ENCODE assay signal across 8 cellular contexts in genomic region chr2:209334188-209335017, GRCh38.
DNase-seq lines count a peak whose midpoint lies in the region; ATAC-seq and TF ChIP-seq lines count a peak whose summit lies in the region.

No MANE protein-coding gene starts in this region.

- no peaks in the 10 kb centered on the region for H3K36me3 Mint-ChIP-seq in progenitor cell of endocrine pancreas (ENCODE audit: insufficient read depth)
- H3K36me3 Mint-ChIP-seq in effector memory CD8-positive, alpha-beta T cell (ENCODE audit: insufficient read depth): no peaks in the 10 kb centered on the region

- H3K9me3 Mint-ChIP-seq in progenitor cell of endocrine pancreas (ENCODE audit: low read depth): no peaks in the 10 kb centered on the region
- peaks cover 0 to 4% of the 10 kb centered on the region in 2 donors for H3K9me3 Mint-ChIP-seq in effector memory CD8-positive, alpha-beta T cell

- TF ChIP-seq CTCF in progenitor cell of endocrine pancreas (IDR thresholded peaks at IDR 0.05; ENCODE audit: unreplicated experiment): peak; percentile 94

- H3K27ac Mint-ChIP-seq in progenitor cell of endocrine pancreas: no peak overlapping the region
- H3K27ac Mint-ChIP-seq in effector memory CD8-positive, alpha-beta T cell: no peak overlapping the region

- peak; percentile 95 for ATAC-seq in GM21381 (IDR thresholded peaks at IDR 0.05; ENCODE audit: unreplicated experiment)
- ATAC-seq in HG03558 (IDR thresholded peaks at IDR 0.05; ENCODE audit: extremely low read depth, unreplicated experiment): peak; percentile 78
- ATAC-seq in effector memory CD8-positive, alpha-beta T cell (replicated peaks): no peak

- H3K4me1 Mint-ChIP-seq in progenitor cell of endocrine pancreas (ENCODE audit: low read depth): peaks cover 4% of the 10 kb centered on the region
- H3K4me1 Mint-ChIP-seq in effector memory CD8-positive, alpha-beta T cell (ENCODE audit: low read depth in 2 of 2): no peaks in the 10 kb centered on the region

- H3K27me3 Mint-ChIP-seq in progenitor cell of endocrine pancreas: peaks cover 7% of the 10 kb centered on the region
- no peaks in the 10 kb centered on the region for H3K27me3 Mint-ChIP-seq in effector memory CD8-positive, alpha-beta T cell

- DNase-seq in EL: peak; percentile 68
- peak; percentile 77 to 83 for DNase-seq in NCI-H524 (lab: John Stamatoyannopoulos, UW)
- peak; percentile 55 for DNase-seq in activated CD8-positive, alpha-beta memory T cell treated with anti-CD3 and anti-CD28 coated beads, Interleukin-2, amount 50 U/mL, for 48 hours
- DNase-seq in germinal center (ENCODE audit: low spot score): peak; percentile 12
- peak; percentile 40 for DNase-seq in progenitor cell of endocrine pancreas (ENCODE audit: low spot score, unreplicated experiment)
- DNase-seq in effector memory CD8-positive, alpha-beta T cell: no peak

- H3K4me3 Mint-ChIP-seq in progenitor cell of endocrine pancreas (ENCODE audit: low read depth): no peak overlapping the region
- no peak overlapping the region for H3K4me3 Mint-ChIP-seq in effector memory CD8-positive, alpha-beta T cell

Comparison
In these comparisons a context has a peak if more than half of its experiments do, and no peak if none do; other contexts are left out.
1. DNase-seq: peak in EL (single experiment), NCI-H524 (2 of 2), activated CD8-positive, alpha-beta memory T cell treated with anti-CD3 and anti-CD28 coated beads, Interleukin-2, amount 50 U/mL, for 48 hours (single experiment), germinal center (single experiment) and progenitor cell of endocrine pancreas (single experiment); none in effector memory CD8-positive, alpha-beta T cell (0 of 3).